In genomic region chr3:14403636-14404395, GRCh38 we compare ENCODE assay signal across 8 cellular contexts. TPM values are rescaled to one million over a fixed set of nuclear protein-coding genes. Genes with fewer than 3 reads are reported as not detected.
DNase-seq lines count a peak whose midpoint lies in the region; ATAC-seq, FAIRE-seq and TF ChIP-seq lines count a peak whose summit lies in the region.

No MANE protein-coding gene starts in this region.

- in situ Hi-C loops in GM12878 (cut with MboI) = no loop called here

- intact Hi-C loops in GM12878 (cut with micrococcal nuclease; ENCODE audit: unreplicated experiment) = no loop called here

- TF ChIP-seq RAD21 in GM12878 (IDR thresholded peaks at IDR 0.05; ENCODE audit: insufficient read depth, low read depth, low read length) = no peak

- POLR2A ChIA-PET in GM12878 (lab: Charles Lee) = interaction anchor here (0.6 to 5.1 kb wide), 5 partner anchors 18 to 432 kb away, joined by 3 to 53 read pairs (median 7); partner anchors contain the start of genes LSM3 and XPC

- TF ChIP-seq POLR2A in NB4 (IDR thresholded peaks at IDR 0.05; ENCODE audit: extremely low read depth, insufficient read length) = no peak
- TF ChIP-seq POLR2A in GM12878 (IDR thresholded peaks at IDR 0.05; ENCODE audit: low read depth, low read length) = no peak

- BruUV-seq in GM12878 (replicated peaks; lab: Mats Ljungman, UMichigan) = no TSS peak

- peak overlapping the region; percentile 87; the same call in 1 of the 2 replicates for H2AFZ ChIP-seq in GM12878 (ENCODE audit: control insufficient read depth, low read depth, low read length)

- H3K4me3 ChIP-seq in NB4 (ENCODE audit: low read depth, low read length) (peak overlapping the region; percentile 100), GM12878 (peak overlapping the region; percentile 89), subcutaneous abdominal adipose tissue (ENCODE audit: low read depth in 1 of 5, low read length in 5 of 5) (peak overlapping the region; percentile 59 to 86 (median 81))

- peak overlapping the region; percentile 95 for H3K4me2 ChIP-seq in GM12878 (ENCODE audit: control insufficient read depth, insufficient read depth)

- H3K9me3 ChIP-seq in GM12878 (replicated peaks; ENCODE audit: control insufficient read depth, insufficient read depth, low read length) = no peaks in the 10 kb centered on the region
- no peaks in the 10 kb centered on the region for H3K9me3 ChIP-seq in subcutaneous abdominal adipose tissue (ENCODE audit: control insufficient read depth in 5 of 5, low read length in 5 of 5)

- peak overlapping the region; percentile 88 for H3K9ac ChIP-seq in GM12878 (ENCODE audit: control insufficient read depth, insufficient read depth, low read length)
- H3K9ac ChIP-seq in subcutaneous abdominal adipose tissue (ENCODE audit: low read length in 5 of 5) = peak overlapping the region in 4 of 5 donors; percentile 53 to 68 (median 61)

- DNase-seq in NCI-H1105 treated with DMSO at 0.1 percent for 48 hours (lab: John Stamatoyannopoulos, UW) (peak; percentile 31), NCI-H1105 (lab: John Stamatoyannopoulos, UW) (no peak), NB4 (ENCODE audit: low read depth) (peak; percentile 57), GM12878 (ENCODE audit: low read depth, low spot score) (no peak), left kidney (ENCODE audit: low read depth, low spot score) (peak; percentile 70), mesenteric fat pad (ENCODE audit: low spot score) (no peak), middle frontal gyrus (ENCODE audit: extremely low spot score, low spot score) (no peak)

- H4K20me1 ChIP-seq in GM12878 (ENCODE audit: control insufficient read depth, insufficient read depth) = peaks cover 5% of the 10 kb centered on the region; the same call in 1 of the 2 replicates

- WGBS in GM12878 (ENCODE audit: insufficient coverage, insufficient replicate concordance, low lambda C conversion rate, missing lambda C conversion rate) = 10% methylated on average over 12 of the region's 13 CpGs

- CTCF ChIA-PET in GM12878 (lab: Yijun Ruan, JAX) = interaction anchor here (0.6 to 9.7 kb wide), 10 partner anchors 14 to 284 kb away, joined by 3 to 96 read pairs (median 4); no protein-coding TSS in a partner anchor

- no peak for TF ChIP-seq EP300 in GM12878 (IDR thresholded peaks at IDR 0.05; ENCODE audit: borderline replicate concordance in 1 of 2, control insufficient read depth in 1 of 2, low read depth in 2 of 2, low read length in 2 of 2)

- ATAC-seq in GM12878 = no peak

- RAD21 ChIA-PET in GM12878 (lab: Charles Lee; ENCODE audit: unreplicated experiment) = interaction anchor here (0.8 to 9.2 kb wide), 5 partner anchors 25 to 59 kb away, joined by 3 to 144 read pairs (median 3); no protein-coding TSS in a partner anchor

- H3K36me3 ChIP-seq in GM12878 (ENCODE audit: control insufficient read depth in 2 of 2, insufficient read depth in 2 of 2, low read length in 1 of 2) = no peaks in the 10 kb centered on the region
- no peaks in the 10 kb centered on the region for H3K36me3 ChIP-seq in subcutaneous abdominal adipose tissue (ENCODE audit: control insufficient read depth in 5 of 5, insufficient read depth in 5 of 5, low read length in 5 of 5)

- H3K27ac ChIP-seq in GM12878 (ENCODE audit: control insufficient read depth, insufficient read depth) (peak overlapping the region; percentile 82), subcutaneous abdominal adipose tissue (ENCODE audit: low read depth, low read length) (no peak overlapping the region)

- H3K4me1 ChIP-seq in GM12878 (ENCODE audit: control insufficient read depth, insufficient read depth, low read length) (peaks cover 35% of the 10 kb centered on the region), subcutaneous abdominal adipose tissue (ENCODE audit: control insufficient read depth in 5 of 5, insufficient read depth in 5 of 5, low read length in 5 of 5) (peaks cover 8 to 49% (median 41%) of the 10 kb centered on the region in 5 donors)

- no peak for FAIRE-seq in GM12878 (lab: Jason Lieb, UNC)

- H3K79me2 ChIP-seq in GM12878 (ENCODE audit: control insufficient read depth, insufficient read depth, low read length) = peaks cover 47% of the 10 kb centered on the region

- TF ChIP-seq CTCF in NB4 (IDR thresholded peaks at IDR 0.05; ENCODE audit: low read depth, low read length) (no peak), GM12878 (IDR thresholded peaks at IDR 0.05 in 2 of 3, conservative IDR thresholded peaks at IDR 0.05 in 1 of 3; ENCODE audit: control insufficient read depth in 2 of 3, extremely low read depth in 1 of 3, insufficient read depth in 1 of 3, low read depth in 3 of 3, low read length in 3 of 3) (no peak)

- SMC1A ChIA-PET in GM12878 (lab: Charles Lee; ENCODE audit: uncharacterized antibody, unreplicated experiment) = interaction anchor here (0.9 to 12.5 kb wide), 12 partner anchors 8 to 128 kb away, joined by 3 to 143 read pairs (median 3); no protein-coding TSS in a partner anchor

- H3K27me3 ChIP-seq in GM12878 (replicated peaks in 1 of 2; ENCODE audit: control insufficient read depth in 2 of 2, insufficient read depth in 2 of 2, low read length in 1 of 2) (no peaks in the 10 kb centered on the region; a peak in 1 of 4 replicates), subcutaneous abdominal adipose tissue (ENCODE audit: control insufficient read depth in 5 of 5, insufficient read depth in 4 of 5, low read length in 5 of 5) (peaks cover 0 to 28% (median 6%) of the 10 kb centered on the region in 5 donors)

TF ChIP-seq in GM12878, 131 proteins besides CTCF, POLR2A, EP300 and RAD21:
- no peak for TF ChIP-seq NKRF (conservative IDR thresholded peaks at IDR 0.05)
- TF ChIP-seq SPI1 (IDR thresholded peaks at IDR 0.05; ENCODE audit: borderline replicate concordance, insufficient read depth, low read depth, low read length) = peak; percentile 45; the same call in 1 of the 2 replicates
- TF ChIP-seq ZNF384 (IDR thresholded peaks at IDR 0.05; ENCODE audit: borderline replicate concordance, low read depth, low read length) = no peak
- TF ChIP-seq SMARCA5 (IDR thresholded peaks at IDR 0.05) = no peak
- TF ChIP-seq CHD4 (IDR thresholded peaks at IDR 0.05) = no peak

RNA-seq across cellular contexts. Expression of gene SLC6A6, which starts 1.4 kb away (rescaled TPM):
- 112 and 120 TPM in 2 replicates for total RNA-seq in GM12878 (2013; cell fraction: nucleolus; rRNA removed)
- 28.2 and 28.3 TPM in 2 replicates for total RNA-seq in GM12878 (2014; rRNA removed)
- 18.6 and 19.7 TPM in 2 replicates for total RNA-seq in GM12878 (2014; rRNA removed; fragmentation: Illumina TruSeq; extraction: Trizol)
- 44.5 and 47.0 TPM in 2 replicates for total RNA-seq in GM12878 (2021)
- 7.1 TPM for polyA plus RNA-seq in GM12878 (2011; ENCODE audit: low read depth)
- polyA plus RNA-seq in GM12878 (2011; rRNA removed) = 14.1 and 21.8 TPM in 2 replicates
- 22.1 and 22.3 TPM in 2 replicates for polyA plus RNA-seq in GM12878 (2011; cell fraction: cytosol; rRNA removed)
- polyA plus RNA-seq in GM12878 (2011; cell fraction: nucleus; rRNA removed) = 59.7 and 73.3 TPM in 2 replicates
- polyA plus RNA-seq in GM12878 (2012) = 11.9 and 15.5 TPM in 2 replicates
- 25.7 and 28.5 TPM in 2 replicates for polyA plus RNA-seq in GM12878 (2014; fragmentation: Illumina TruSeq; extraction: Trizol)
- polyA plus RNA-seq in GM12878 (2014; fragmentation: Nextera tagmentation; extraction: Ambion mirVana) = 1 to 10 TPM; 5.6 to 6.2 TPM
- polyA plus RNA-seq in GM12878 (2014; rRNA removed) = 26.4 and 26.5 TPM in 2 replicates
- 10 to 100 TPM; 10.0 to 13.4 TPM for polyA plus RNA-seq in GM12878 (2016; fragmentation: Nextera tagmentation; extraction: Ambion mirVana)
- polyA minus RNA-seq in GM12878 (2011; rRNA and poly(A)+ RNA removed) = 31.8 and 45.9 TPM in 2 replicates
- 9.0 and 9.6 TPM in 2 replicates for polyA minus RNA-seq in GM12878 (2011; cell fraction: cytosol; rRNA and poly(A)+ RNA removed)
- polyA minus RNA-seq in GM12878 (2011; cell fraction: nucleus; rRNA and poly(A)+ RNA removed) = 31.2 and 54.5 TPM in 2 replicates
- total RNA-seq in mesenteric fat pad = 49.3 TPM

Comparison
In these comparisons a context has a peak if more than half of its experiments do, and no peak if none do; other contexts are left out.
1. DNase-seq: peak in NCI-H1105 treated with DMSO at 0.1 percent for 48 hours (single experiment), NB4 (single experiment) and left kidney (single experiment); none in NCI-H1105 (single experiment), GM12878 (single experiment), mesenteric fat pad (single experiment) and middle frontal gyrus (single experiment).
2. Peak in every context shown above with its lines, with median percentiles within 50 percentile points of each other: H3K4me3 ChIP-seq.